Comparison of ENCODE assay signal across 38 cellular contexts in the genomic region with DNA sequence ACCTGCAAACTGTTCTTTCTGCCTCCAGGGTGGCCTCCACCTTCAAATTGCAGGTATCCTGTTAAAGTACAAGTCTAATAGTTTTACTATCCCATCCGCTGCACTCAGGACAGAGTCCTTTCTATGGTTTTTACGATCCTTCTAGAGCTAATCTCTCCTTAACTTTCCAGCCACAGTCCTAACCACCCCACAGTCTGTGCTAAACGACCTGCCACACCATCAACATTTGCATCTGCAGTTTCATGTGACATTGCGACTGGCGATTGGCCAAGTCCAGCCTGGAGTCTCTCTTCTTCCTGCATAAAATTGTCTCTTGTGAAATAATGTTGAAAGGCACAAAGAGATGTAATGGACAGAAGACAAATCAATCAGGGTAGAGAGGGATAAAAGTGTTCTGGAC. TPM values are rescaled to one million over a fixed set of nuclear protein-coding genes. Genes with fewer than 3 reads are reported as not detected.
A peak's percentile ranks its signal among the peaks of the same experiment; 100 is the strongest.
DNase-seq lines count a peak whose midpoint lies in the region; ATAC-seq, FAIRE-seq and TF ChIP-seq lines count a peak whose summit lies in the region.
"Had no signal": no experiment of that assay in that cellular context is flagged by ENCODE, and none has a peak within 500 bp of the region (broad histone marks: within the 10 kb centered on the region; RNA-seq: fewer than 3 reads in every experiment).

No MANE protein-coding gene starts in this region.

- no TSS peak for BruUV-seq in K562 (replicated peaks; lab: Mats Ljungman, UMichigan)

- peaks cover 73% of the 10 kb centered on the region for H3K79me2 ChIP-seq in K562 (ENCODE audit: control insufficient read depth, insufficient read depth, low read length)

- 80 to 82% methylated on average over 5 of the region's 5 CpGs for WGBS in heart right ventricle, 2 donors
- 38% methylated on average over 5 of the region's 5 CpGs for WGBS in K562 (ENCODE audit: insufficient coverage, low coverage, missing lambda C conversion rate)
- WGBS in thyroid gland, 2 donors, result 90 to 93% methylated on average over 5 of the region's 5 CpGs

- H3K9me3 ChIP-seq in cardiac muscle cell (ENCODE audit: low read depth) (no peaks in the 10 kb centered on the region), heart right ventricle (no peaks in the 10 kb centered on the region), K562 (replicated peaks; ENCODE audit: control insufficient read depth, insufficient read depth, low read depth, low read length) (no peaks in the 10 kb centered on the region), thyroid gland (no peaks in the 10 kb centered on the region)
- H3K9me3 ChIP-seq: adrenal gland, BLaER1, body of pancreas, esophagus squamous epithelium, lower lobe of right lung, psoas muscle, upper lobe of left lung had no signal

- FAIRE-seq in K562 (lab: Jason Lieb, UNC), result peak; percentile 48
- FAIRE-seq: endometrium, GM18507, kidney had no signal

- no peak for TF ChIP-seq POLR2A in K562 (conservative IDR thresholded peaks at IDR 0.05)
- no peak for TF ChIP-seq POLR2A in thyroid gland (IDR thresholded peaks at IDR 0.05)

- H3K27me3 ChIP-seq in cardiac muscle cell (no peaks in the 10 kb centered on the region), heart right ventricle (no peaks in the 10 kb centered on the region), K562 (ENCODE audit: control insufficient read depth in 2 of 2, insufficient read depth in 2 of 2, low read length in 2 of 2) (no peaks in the 10 kb centered on the region), thyroid gland (no peaks in the 10 kb centered on the region)
- H3K27me3 ChIP-seq: adrenal gland, BLaER1, body of pancreas, dorsolateral prefrontal cortex, esophagus squamous epithelium, foreskin keratinocyte, upper lobe of left lung had no signal

- 0 out of 4 replicates have a peak overlapping the region, but pooled peaks of 1 of the 2 experiments have one; percentile 15 for H3K9ac ChIP-seq in K562 (ENCODE audit: insufficient read depth in 1 of 2, low read depth in 2 of 2, low read length in 2 of 2)
- H3K9ac ChIP-seq: BLaER1 had no signal

- H4K20me1 ChIP-seq in K562 (replicated peaks; ENCODE audit: control insufficient read depth, insufficient read depth, low read length), result peaks cover 10% of the 10 kb centered on the region

- no peaks in the 10 kb centered on the region for H3K36me3 ChIP-seq in cardiac muscle cell
- peaks cover 0 to 19% (median 0%) of the 10 kb centered on the region in 9 donors for H3K36me3 ChIP-seq in heart right ventricle
- peaks cover 21% of the 10 kb centered on the region; the same call in 2 of the 3 replicates for H3K36me3 ChIP-seq in K562 (ENCODE audit: control insufficient read depth, insufficient read depth, low read length)
- no peaks in the 10 kb centered on the region for H3K36me3 ChIP-seq in thyroid gland
- H3K36me3 ChIP-seq: adrenal gland, upper lobe of left lung had no signal

- peak overlapping the region; percentile 0 for H3K27ac Mint-ChIP-seq in stimulated activated naive B cell treated with anti-CD40 and anti-IgM and Interleukin-4, amounts not matched to agents 10 μg/mL and 1 μg/mL and 100 μg/mL, for 72 hours
- H3K27ac Mint-ChIP-seq: activated T-cell treated with anti-CD3 and anti-CD28 coated beads, Interleukin-2, amount 50 U/mL, for 24 hours; GM23338 had no signal

- peaks cover 27 to 47% of the 10 kb centered on the region in 2 donors for H3K36me3 Mint-ChIP-seq in stimulated activated naive B cell treated with anti-CD40 and anti-IgM and Interleukin-4, amounts not matched to agents 10 μg/mL and 1 μg/mL and 100 μg/mL, for 72 hours

- no peak for DNase-seq in cardiac muscle cell (ENCODE audit: low read depth in 1 of 2, low spot score in 1 of 2)
- DNase-seq in heart right ventricle, result no peak
- DNase-seq in NCI-H2029 (lab: John Stamatoyannopoulos, UW), result peak; percentile 46
- DNase-seq in K562 (ENCODE audit: extremely low read depth in 1 of 4, low spot score in 3 of 4), result peak in 1 of 4 experiments; percentile 70
- no peak for DNase-seq in stimulated activated naive B cell treated with anti-CD40 and anti-IgM and Interleukin-4, amounts not matched to agents 10 μg/mL and 1 μg/mL and 100 μg/mL, for 72 hours
- DNase-seq in SK-N-DZ (ENCODE audit: low spot score), result no peak
- no peak for DNase-seq in thyroid gland
- DNase-seq: activated gamma-delta T cell; activated T-cell treated with anti-CD3 and anti-CD28 coated beads, Interleukin-2, amount 50 U/mL, for 24 hours; DND-41; dorsolateral prefrontal cortex; esophagus squamous epithelium; foreskin keratinocyte; head of caudate nucleus; kidney; lower lobe of right lung; naive thymus-derived CD8-positive, alpha-beta T cell; NCI-H1105; NCI-H187 treated with DMSO at 0.1 percent for 48 hours; NCI-H446; NCI-H82; nucleus accumbens; psoas muscle; upper lobe of left lung had no signal

- TF ChIP-seq EP300 in K562 (IDR thresholded peaks at IDR 0.05; ENCODE audit: low read length), result no peak

- H3K4me1 ChIP-seq in cardiac muscle cell (ENCODE audit: low read depth), result peaks cover 12% of the 10 kb centered on the region
- peaks cover 11 to 82% (median 45%) of the 10 kb centered on the region in 9 donors for H3K4me1 ChIP-seq in heart right ventricle
- H3K4me1 ChIP-seq in K562 (replicated peaks in 1 of 2; ENCODE audit: control insufficient read depth in 2 of 2, insufficient read depth in 2 of 2, low read length in 2 of 2), result peaks cover 12 to 29% of the 10 kb centered on the region in 2 experiments
- H3K4me1 ChIP-seq in thyroid gland, result peaks cover 38 to 61% of the 10 kb centered on the region in 2 donors

- no peak for TF ChIP-seq RAD21 in K562 (CRISPR knock-in tag; conservative IDR thresholded peaks at IDR 0.05 in 1 of 2, IDR thresholded peaks at IDR 0.05 in 1 of 2)

- H3K4me2 ChIP-seq in K562 (ENCODE audit: insufficient read depth, low read length), result peak overlapping the region; percentile 33; the same call in 1 of the 2 replicates
- H3K4me2 ChIP-seq: BLaER1, GM23338 had no signal

- no peak overlapping the region for H3K4me3 ChIP-seq in cardiac muscle cell
- no peak overlapping the region for H3K4me3 ChIP-seq in heart right ventricle
- no peak overlapping the region for H3K4me3 ChIP-seq in K562
- H3K4me3 ChIP-seq in thyroid gland (replicated peaks in 1 of 3), result no peak overlapping the region
- H3K4me3 ChIP-seq: adrenal gland, BLaER1, body of pancreas, dorsolateral prefrontal cortex, esophagus squamous epithelium, GM23338, lower lobe of right lung, psoas muscle, SK-N-MC, upper lobe of left lung had no signal

- peak overlapping the region; percentile 69 for H3K27ac ChIP-seq in cardiac muscle cell
- no peak overlapping the region for H3K27ac ChIP-seq in heart right ventricle
- H3K27ac ChIP-seq in K562 (ENCODE audit: extremely low read depth, low read depth, low read length), result no peak overlapping the region
- H3K27ac ChIP-seq in thyroid gland, result peak overlapping the region in 1 of 3 donors; percentile 36
- H3K27ac ChIP-seq: BLaER1, body of pancreas, foreskin keratinocyte, lower lobe of right lung, psoas muscle, RWPE1, SK-N-MC had no signal

- in situ Hi-C loops in K562 (cut with MboI), result no loop called here

- TF ChIP-seq CTCF in cardiac muscle cell (IDR thresholded peaks at IDR 0.05; ENCODE audit: low read depth, low read length) (no peak), heart right ventricle (IDR thresholded peaks at IDR 0.05) (no peak), K562 (IDR thresholded peaks at IDR 0.05 in 2 of 3, conservative IDR thresholded peaks at IDR 0.05 in 1 of 3; ENCODE audit: insufficient read depth in 2 of 3, low read depth in 1 of 3, low read length in 3 of 3) (no peak), thyroid gland (IDR thresholded peaks at IDR 0.05) (no peak)

- H2AFZ ChIP-seq in K562 (ENCODE audit: low read depth, low read length), result no peak overlapping the region
- H2AFZ ChIP-seq: GM23338 had no signal

- H3K4me1 Mint-ChIP-seq in stimulated activated naive B cell treated with anti-CD40 and anti-IgM and Interleukin-4, amounts not matched to agents 10 μg/mL and 1 μg/mL and 100 μg/mL, for 72 hours, result peaks cover 43 to 77% of the 10 kb centered on the region in 2 donors
- H3K4me1 Mint-ChIP-seq: GM23338 had no signal

- ATAC-seq in heart right ventricle (no peak), K562 (peak; percentile 52)
- no peak for ATAC-seq in stimulated activated naive B cell treated with anti-CD40 and anti-IgM and Interleukin-4, amounts not matched to agents 10 μg/mL and 1 μg/mL and 100 μg/mL, for 72 hours (replicated peaks)
- ATAC-seq: body of pancreas; foreskin keratinocyte; GM23338; lower lobe of right lung; naive thymus-derived CD8-positive, alpha-beta T cell; psoas muscle; sciatic nerve had no signal

- intact Hi-C loops in heart right ventricle (cut with DNase I) (no loop called here), K562 (cut with micrococcal nuclease) (no loop called here), thyroid gland (cut with DNase I) (no loop called here)

- CTCF ChIA-PET in K562 (lab: Yijun Ruan, JAX; ENCODE audit: low intra/inter-chr PET ratio), result no interaction called here

- peaks cover 6% of the 10 kb centered on the region for H3K9me1 ChIP-seq in K562 (ENCODE audit: control insufficient read depth, insufficient read depth, low read length)

- POLR2A ChIA-PET in K562 (lab: Yijun Ruan, JAX), result interaction anchor here (1.0 kb wide), 1 partner anchor 15 kb away, joined by 4 read pairs; no protein-coding TSS in a partner anchor

- no peak overlapping the region for H3K4me3 Mint-ChIP-seq in stimulated activated naive B cell treated with anti-CD40 and anti-IgM and Interleukin-4, amounts not matched to agents 10 μg/mL and 1 μg/mL and 100 μg/mL, for 72 hours
- H3K4me3 Mint-ChIP-seq: activated T-cell treated with anti-CD3 and anti-CD28 coated beads, Interleukin-2, amount 50 U/mL, for 24 hours; GM23338; naive thymus-derived CD8-positive, alpha-beta T cell had no signal

- H3K9me3 Mint-ChIP-seq in stimulated activated naive B cell treated with anti-CD40 and anti-IgM and Interleukin-4, amounts not matched to agents 10 μg/mL and 1 μg/mL and 100 μg/mL, for 72 hours, result no peaks in the 10 kb centered on the region
- H3K9me3 Mint-ChIP-seq: activated T-cell treated with anti-CD3 and anti-CD28 coated beads, Interleukin-2, amount 50 U/mL, for 24 hours; GM23338; naive thymus-derived CD8-positive, alpha-beta T cell had no signal

- H3K27me3 Mint-ChIP-seq in stimulated activated naive B cell treated with anti-CD40 and anti-IgM and Interleukin-4, amounts not matched to agents 10 μg/mL and 1 μg/mL and 100 μg/mL, for 72 hours, result no peaks in the 10 kb centered on the region
- H3K27me3 Mint-ChIP-seq: activated T-cell treated with anti-CD3 and anti-CD28 coated beads, Interleukin-2, amount 50 U/mL, for 24 hours; naive thymus-derived CD8-positive, alpha-beta T cell had no signal

RNA-seq across cellular contexts. Expression of a gene that starts 5.9 kb away (rescaled TPM):
- 74.5 and 140 TPM in 2 replicates for total RNA-seq in cardiac muscle cell
- 139 and 203 TPM in 2 replicates for polyA plus RNA-seq in cardiac muscle cell
- 10 to 100 TPM; 57.4 to 84.7 (median 67.5) TPM for total RNA-seq in heart right ventricle
- polyA plus RNA-seq in heart right ventricle, result 10 to 100 TPM; 12.8 to 73.3 TPM
- 30.0 and 74.0 TPM in 2 replicates for total RNA-seq in K562 (2011; cell fraction: chromatin; rRNA removed; ENCODE audit: low replicate concordance)
- 56.4 and 56.6 TPM in 2 replicates for total RNA-seq in K562 (2011; cell fraction: nucleolus; rRNA removed)
- total RNA-seq in K562 (2011; cell fraction: nucleoplasm; rRNA removed), result 38.9 and 42.7 TPM in 2 replicates
- total RNA-seq in K562 (2014; rRNA removed), result 45.6 and 54.5 TPM in 2 replicates
- 22.0 and 30.6 TPM in 2 replicates for total RNA-seq in K562 (2014; rRNA removed; fragmentation: Illumina TruSeq; extraction: Trizol)
- 51.8 and 53.5 TPM in 2 replicates for total RNA-seq in K562 (2015; rRNA removed; fragmentation: Illumina TruSeq; extraction: Trizol)
- 61.3 and 61.5 TPM in 2 replicates for total RNA-seq in K562 (2021)
- polyA plus RNA-seq in K562 (2011; rRNA removed), result 48.2 and 51.5 TPM in 2 replicates
- polyA plus RNA-seq in K562 (2011; cell fraction: cytosol; rRNA removed), result 97.2 and 146 TPM in 2 replicates
- 52.3 and 67.8 TPM in 2 replicates for polyA plus RNA-seq in K562 (2011; cell fraction: nucleus; rRNA removed)
- 84.3 and 116 TPM in 2 replicates for polyA plus RNA-seq in K562 (2012)
- 64.9 and 69.7 TPM in 2 replicates for polyA plus RNA-seq in K562 (2014; fragmentation: Illumina TruSeq; extraction: Trizol)
- polyA plus RNA-seq in K562 (2014; fragmentation: Nextera tagmentation; extraction: Ambion mirVana), result 10 to 100 TPM; 23.2 to 40.7 TPM
- polyA plus RNA-seq in K562 (2014; rRNA removed), result 33.9 and 37.3 TPM in 2 replicates
- 45.3 and 118 TPM in 2 replicates for polyA minus RNA-seq in K562 (2011; rRNA and poly(A)+ RNA removed)
- polyA minus RNA-seq in K562 (2011; cell fraction: cytosol; rRNA and poly(A)+ RNA removed), result 61.6 and 78.2 TPM in 2 replicates
- polyA minus RNA-seq in K562 (2011; cell fraction: nucleus; rRNA and poly(A)+ RNA removed), result 17.6 and 17.7 TPM in 2 replicates
- polyA plus RNA-seq in SK-N-DZ (2014; cell fraction: cytosol; rRNA removed), result 61.3 and 68.8 TPM in 2 replicates
- polyA plus RNA-seq in SK-N-DZ (2014; cell fraction: nucleus; rRNA removed), result 33.0 and 44.5 TPM in 2 replicates
- total RNA-seq in thyroid gland, result 100 to 1,000 TPM; 110 to 238 (median 142) TPM

RNA-seq across cellular contexts. Expression of a gene that starts 8.3 kb away (rescaled TPM):
- total RNA-seq in cardiac muscle cell (not detected in 2 replicates), heart right ventricle (not detected), K562 (2014; rRNA removed) (not detected in 2 replicates), K562 (2014; rRNA removed; fragmentation: Illumina TruSeq; extraction: Trizol) (not detected in 2 replicates), K562 (2015; rRNA removed; fragmentation: Illumina TruSeq; extraction: Trizol) (not detected in 2 replicates), K562 (2021) (not detected in 2 replicates), thyroid gland (not detected)
- polyA plus RNA-seq in cardiac muscle cell (0.71 TPM in 1 of 2 replicates, not detected in the other), heart right ventricle (under 1 TPM in 1 of 2 donors, not detected in 1; 0.10 TPM), K562 (2011; rRNA removed) (not detected in 2 replicates), K562 (2014; fragmentation: Illumina TruSeq; extraction: Trizol) (not detected in 2 replicates), K562 (2014; fragmentation: Nextera tagmentation; extraction: Ambion mirVana) (not detected), K562 (2014; rRNA removed) (not detected in 2 replicates)
- not detected in 2 replicates for total RNA-seq in K562 (2011; cell fraction: chromatin; rRNA removed; ENCODE audit: low replicate concordance)
- not detected in 2 replicates for total RNA-seq in K562 (2011; cell fraction: nucleolus; rRNA removed)
- total RNA-seq in K562 (2011; cell fraction: nucleoplasm; rRNA removed), result not detected in 2 replicates
- not detected in 2 replicates for polyA plus RNA-seq in K562 (2011; cell fraction: cytosol; rRNA removed)
- not detected in 2 replicates for polyA plus RNA-seq in K562 (2011; cell fraction: nucleus; rRNA removed)
- polyA plus RNA-seq in K562 (2012), result not detected in 2 replicates
- not detected in 2 replicates for polyA minus RNA-seq in K562 (2011; rRNA and poly(A)+ RNA removed)
- not detected in 2 replicates for polyA minus RNA-seq in K562 (2011; cell fraction: cytosol; rRNA and poly(A)+ RNA removed)
- not detected in 2 replicates for polyA minus RNA-seq in K562 (2011; cell fraction: nucleus; rRNA and poly(A)+ RNA removed)
- not detected in 2 replicates for polyA plus RNA-seq in SK-N-DZ (2014; cell fraction: cytosol; rRNA removed)
- polyA plus RNA-seq in SK-N-DZ (2014; cell fraction: nucleus; rRNA removed), result not detected in 2 replicates
- total RNA-seq: body of pancreas; cerebellum; esophagus squamous epithelium; foreskin keratinocyte; GM23338; kidney; naive thymus-derived CD8-positive, alpha-beta T cell; OCI-LY7; psoas muscle; sciatic nerve; subcutaneous adipose tissue; T-helper 1 cell treated with Interleukin-12 subunit alpha and Interleukin-12 subunit beta and Interleukin-4 antibody, amounts not matched to agents 30 ng/mL and 1 ng/mL, for 36 hours had no signal
- polyA plus RNA-seq: AG04450; foreskin keratinocyte; GM23338; naive thymus-derived CD8-positive, alpha-beta T cell; psoas muscle had no signal

RNA-seq across cellular contexts. Expression of a gene that starts 44.1 kb away (rescaled TPM):
- 0.28 and 0.36 TPM in 2 replicates for total RNA-seq in cardiac muscle cell
- polyA plus RNA-seq in cardiac muscle cell, result 0.26 and 0.84 TPM in 2 replicates
- 1 to 10 TPM in 1 of 10 donors, under 1 TPM in 8, not detected in 1; 0.16 to 1.4 (median 0.57) TPM for total RNA-seq in heart right ventricle
- polyA plus RNA-seq in heart right ventricle, result under 1 TPM; 0.41 to 0.51 TPM
- 3.4 and 5.6 TPM in 2 replicates for total RNA-seq in K562 (2011; cell fraction: chromatin; rRNA removed; ENCODE audit: low replicate concordance)
- total RNA-seq in K562 (2011; cell fraction: nucleolus; rRNA removed), result 3.0 and 4.7 TPM in 2 replicates
- total RNA-seq in K562 (2011; cell fraction: nucleoplasm; rRNA removed), result 2.4 and 6.9 TPM in 2 replicates
- 0.95 and 2.9 TPM in 2 replicates for total RNA-seq in K562 (2014; rRNA removed)
- 0.22 and 0.55 TPM in 2 replicates for total RNA-seq in K562 (2014; rRNA removed; fragmentation: Illumina TruSeq; extraction: Trizol)
- 0.60 and 0.65 TPM in 2 replicates for total RNA-seq in K562 (2015; rRNA removed; fragmentation: Illumina TruSeq; extraction: Trizol)
- 1.9 and 2.0 TPM in 2 replicates for total RNA-seq in K562 (2021)
- 0.79 and 2.2 TPM in 2 replicates for polyA plus RNA-seq in K562 (2011; rRNA removed)
- polyA plus RNA-seq in K562 (2011; cell fraction: cytosol; rRNA removed), result 1.8 and 2.4 TPM in 2 replicates
- 3.4 and 4.8 TPM in 2 replicates for polyA plus RNA-seq in K562 (2011; cell fraction: nucleus; rRNA removed)
- polyA plus RNA-seq in K562 (2012), result 0.86 and 2.0 TPM in 2 replicates
- polyA plus RNA-seq in K562 (2014; fragmentation: Illumina TruSeq; extraction: Trizol), result 1.4 and 2.7 TPM in 2 replicates
- under 1 TPM; 0.08 to 0.18 TPM for polyA plus RNA-seq in K562 (2014; fragmentation: Nextera tagmentation; extraction: Ambion mirVana)
- polyA plus RNA-seq in K562 (2014; rRNA removed), result 1.4 and 2.2 TPM in 2 replicates
- 0.72 and 1.1 TPM in 2 replicates for polyA minus RNA-seq in K562 (2011; rRNA and poly(A)+ RNA removed)
- polyA minus RNA-seq in K562 (2011; cell fraction: cytosol; rRNA and poly(A)+ RNA removed), result 1.9 and 2.9 TPM in 2 replicates
- 0.67 and 0.81 TPM in 2 replicates for polyA minus RNA-seq in K562 (2011; cell fraction: nucleus; rRNA and poly(A)+ RNA removed)
- polyA plus RNA-seq in SK-N-DZ (2014; cell fraction: cytosol; rRNA removed), result 16.8 and 26.2 TPM in 2 replicates
- polyA plus RNA-seq in SK-N-DZ (2014; cell fraction: nucleus; rRNA removed), result 48.0 and 51.3 TPM in 2 replicates
- total RNA-seq in thyroid gland, result 10 to 100 TPM in 2 of 4 donors, 1 to 10 TPM in 2; 4.6 to 11.9 (median 9.0) TPM
- total RNA-seq: naive thymus-derived CD8-positive, alpha-beta T cell; OCI-LY7; T-helper 1 cell treated with Interleukin-12 subunit alpha and Interleukin-12 subunit beta and Interleukin-4 antibody, amounts not matched to agents 30 ng/mL and 1 ng/mL, for 36 hours had no signal
- polyA plus RNA-seq: AG04450; naive thymus-derived CD8-positive, alpha-beta T cell had no signal

RNA-seq across cellular contexts. Expression of a gene that starts 53.6 kb away (rescaled TPM):
- total RNA-seq in cardiac muscle cell, result 27.3 and 35.7 TPM in 2 replicates
- 29.5 and 46.3 TPM in 2 replicates for polyA plus RNA-seq in cardiac muscle cell
- 10 to 100 TPM; 45.9 to 86.1 (median 73.8) TPM for total RNA-seq in heart right ventricle
- 10 to 100 TPM; 40.0 to 66.9 TPM for polyA plus RNA-seq in heart right ventricle
- 26.1 and 49.9 TPM in 2 replicates for total RNA-seq in K562 (2011; cell fraction: chromatin; rRNA removed; ENCODE audit: low replicate concordance)
- 21.0 and 27.9 TPM in 2 replicates for total RNA-seq in K562 (2011; cell fraction: nucleolus; rRNA removed)
- total RNA-seq in K562 (2011; cell fraction: nucleoplasm; rRNA removed), result 23.4 and 27.7 TPM in 2 replicates
- 3.5 and 7.9 TPM in 2 replicates for total RNA-seq in K562 (2014; rRNA removed)
- 1.2 and 1.4 TPM in 2 replicates for total RNA-seq in K562 (2014; rRNA removed; fragmentation: Illumina TruSeq; extraction: Trizol)
- total RNA-seq in K562 (2015; rRNA removed; fragmentation: Illumina TruSeq; extraction: Trizol), result 3.0 and 3.1 TPM in 2 replicates
- 25.4 and 31.1 TPM in 2 replicates for total RNA-seq in K562 (2021)
- polyA plus RNA-seq in K562 (2011; rRNA removed), result 2.2 and 6.3 TPM in 2 replicates
- polyA plus RNA-seq in K562 (2011; cell fraction: cytosol; rRNA removed), result 1.4 and 2.4 TPM in 2 replicates
- polyA plus RNA-seq in K562 (2011; cell fraction: nucleus; rRNA removed), result 19.6 and 20.6 TPM in 2 replicates
- polyA plus RNA-seq in K562 (2012), result 14.5 and 15.2 TPM in 2 replicates
- 10.0 and 14.1 TPM in 2 replicates for polyA plus RNA-seq in K562 (2014; fragmentation: Illumina TruSeq; extraction: Trizol)
- polyA plus RNA-seq in K562 (2014; fragmentation: Nextera tagmentation; extraction: Ambion mirVana), result under 1 TPM; 0.36 to 0.37 TPM
- polyA plus RNA-seq in K562 (2014; rRNA removed), result 7.2 and 9.2 TPM in 2 replicates
- 4.9 and 6.9 TPM in 2 replicates for polyA minus RNA-seq in K562 (2011; rRNA and poly(A)+ RNA removed)
- 8.8 and 31.9 TPM in 2 replicates for polyA minus RNA-seq in K562 (2011; cell fraction: cytosol; rRNA and poly(A)+ RNA removed)
- 7.0 and 19.2 TPM in 2 replicates for polyA minus RNA-seq in K562 (2011; cell fraction: nucleus; rRNA and poly(A)+ RNA removed)
- 15.0 and 16.7 TPM in 2 replicates for polyA plus RNA-seq in SK-N-DZ (2014; cell fraction: cytosol; rRNA removed)
- 21.7 and 69.4 TPM in 2 replicates for polyA plus RNA-seq in SK-N-DZ (2014; cell fraction: nucleus; rRNA removed)
- 10 to 100 TPM; 21.3 to 57.1 (median 41.2) TPM for total RNA-seq in thyroid gland

RNA-seq across cellular contexts. Expression of a gene that starts 58.8 kb away (rescaled TPM):
- total RNA-seq in cardiac muscle cell (17.4 and 18.7 TPM in 2 replicates), heart right ventricle (1 to 10 TPM; 3.2 to 6.3 (median 4.2) TPM), K562 (2014; rRNA removed) (0.24 and 0.77 TPM in 2 replicates), K562 (2014; rRNA removed; fragmentation: Illumina TruSeq; extraction: Trizol) (not detected in 2 replicates), K562 (2015; rRNA removed; fragmentation: Illumina TruSeq; extraction: Trizol) (0.36 TPM in 1 of 2 replicates, not detected in the other), K562 (2021) (0.16 TPM in 1 of 2 replicates, not detected in the other), thyroid gland (10 to 100 TPM; 33.3 to 63.8 (median 50.9) TPM)
- polyA plus RNA-seq in cardiac muscle cell (19.1 and 22.4 TPM in 2 replicates), heart right ventricle (1 to 10 TPM; 3.6 to 4.4 TPM), K562 (2011; rRNA removed) (0.06 and 0.07 TPM in 2 replicates), K562 (2014; fragmentation: Illumina TruSeq; extraction: Trizol) (not detected in 2 replicates), K562 (2014; fragmentation: Nextera tagmentation; extraction: Ambion mirVana) (not detected), K562 (2014; rRNA removed) (0.25 TPM in 1 of 2 replicates, not detected in the other)
- not detected in 2 replicates for total RNA-seq in K562 (2011; cell fraction: chromatin; rRNA removed; ENCODE audit: low replicate concordance)
- total RNA-seq in K562 (2011; cell fraction: nucleolus; rRNA removed), result 0.50 TPM in 1 of 2 replicates, not detected in the other
- total RNA-seq in K562 (2011; cell fraction: nucleoplasm; rRNA removed), result not detected in 2 replicates
- polyA plus RNA-seq in K562 (2011; cell fraction: cytosol; rRNA removed), result 0.13 and 0.95 TPM in 2 replicates
- polyA plus RNA-seq in K562 (2011; cell fraction: nucleus; rRNA removed), result 0.28 and 0.43 TPM in 2 replicates
- 0.17 TPM in 1 of 2 replicates, not detected in the other for polyA plus RNA-seq in K562 (2012)
- polyA minus RNA-seq in K562 (2011; rRNA and poly(A)+ RNA removed), result not detected in 2 replicates
- not detected in 2 replicates for polyA minus RNA-seq in K562 (2011; cell fraction: cytosol; rRNA and poly(A)+ RNA removed)
- 0.54 TPM in 1 of 2 replicates, not detected in the other for polyA minus RNA-seq in K562 (2011; cell fraction: nucleus; rRNA and poly(A)+ RNA removed)
- polyA plus RNA-seq in SK-N-DZ (2014; cell fraction: cytosol; rRNA removed), result 8.7 and 15.7 TPM in 2 replicates
- 15.0 and 29.7 TPM in 2 replicates for polyA plus RNA-seq in SK-N-DZ (2014; cell fraction: nucleus; rRNA removed)
- total RNA-seq: OCI-LY7 had no signal
